Comparison of ENCODE assay signal across 22 cellular contexts in genomic region chr13:20102776-20103175, GRCh38. TPM values are rescaled to one million over a fixed set of nuclear protein-coding genes. Genes with fewer than 3 reads are reported as not detected.
DNase-seq lines count a peak whose midpoint lies in the region; ATAC-seq, FAIRE-seq and TF ChIP-seq lines count a peak whose summit lies in the region.
"Had no signal": no experiment of that assay in that cellular context is flagged by ENCODE, and none has a peak within 500 bp of the region (broad histone marks: within the 10 kb centered on the region; RNA-seq: fewer than 3 reads in every experiment).

No MANE protein-coding gene starts in this region.

- H3K36me3 ChIP-seq in Loucy (ENCODE audit: insufficient read depth, low read length) (no peaks in the 10 kb centered on the region), astrocyte (ENCODE audit: insufficient read depth, low read length) (no peaks in the 10 kb centered on the region)

- no peaks in the 10 kb centered on the region for H3K79me2 ChIP-seq in Loucy (ENCODE audit: insufficient read depth, low read length)
- no peaks in the 10 kb centered on the region for H3K79me2 ChIP-seq in astrocyte (ENCODE audit: insufficient read depth, low read length)

- H3K9me3 ChIP-seq in Loucy (ENCODE audit: insufficient read depth, low read depth, low read length), result no peaks in the 10 kb centered on the region
- no peaks in the 10 kb centered on the region for H3K9me3 ChIP-seq in astrocyte (ENCODE audit: insufficient read depth, low read depth, low read length)

- H3K4me3 ChIP-seq in Loucy (ENCODE audit: low read length, poor library complexity, severe bottlenecking) (no peak overlapping the region), astrocyte (ENCODE audit: insufficient read depth, low read depth, low read length) (no peak overlapping the region)

- DNase-seq in GM03348 (ENCODE audit: low spot score) (peak; percentile 48), astrocyte (ENCODE audit: low read depth) (no peak), midbrain (lab: John Stamatoyannopoulos, UW) (peak; percentile 48)
- DNase-seq: ACHN; DMS79 treated with DMSO at 0.1 percent for 48 hours; KG1; NCI-H1417 treated with DMSO at 0.1 percent for 48 hours; NCI-H187 treated with DMSO at 0.1 percent for 48 hours; NCI-H345; NCI-H748 treated with DMSO at 0.1 percent for 48 hours; NK-92 treated with Interleukin-12 subunit alpha and Interleukin-12 subunit beta, amount 100 ng/mL, for 24 hours; SW 1271 had no signal

- no peaks in the 10 kb centered on the region for H3K27me3 ChIP-seq in Loucy (ENCODE audit: insufficient read depth, low read length, poor library complexity, severe bottlenecking)
- H3K27me3 ChIP-seq in astrocyte (ENCODE audit: insufficient read depth, low read length), result peaks cover 13% of the 10 kb centered on the region

- no peak for TF ChIP-seq CTCF in Loucy (conservative IDR thresholded peaks at IDR 0.05; ENCODE audit: low read length)
- no peak for TF ChIP-seq CTCF in astrocyte (IDR thresholded peaks at IDR 0.05; ENCODE audit: insufficient read depth, low read depth, low read length)

- H3K9me3 Mint-ChIP-seq in astrocyte (ENCODE audit: unreplicated experiment), result no peaks in the 10 kb centered on the region

- no peak overlapping the region for H3K27ac Mint-ChIP-seq in astrocyte (ENCODE audit: unreplicated experiment)
- H3K27ac Mint-ChIP-seq: CD14-positive monocyte had no signal

- H3K4me2 ChIP-seq in Loucy (ENCODE audit: low read depth, low read length, poor library complexity, severe bottlenecking) (no peak overlapping the region), astrocyte (ENCODE audit: low read length) (no peak overlapping the region)

- H3K9ac ChIP-seq in Loucy (ENCODE audit: low read depth, low read length, poor library complexity, severe bottlenecking) (no peak overlapping the region), astrocyte (ENCODE audit: low read length) (no peak overlapping the region)

- no peak overlapping the region for H3K4me3 Mint-ChIP-seq in astrocyte (ENCODE audit: unreplicated experiment)

- H3F3A ChIP-seq in Loucy (ENCODE audit: low read depth), result no peaks in the 10 kb centered on the region

- no peak overlapping the region for H3K27ac ChIP-seq in astrocyte (ENCODE audit: low read depth, low read length)

- peaks cover 3% of the 10 kb centered on the region for H3K36me3 Mint-ChIP-seq in astrocyte (ENCODE audit: low read depth, unreplicated experiment)
- H3K36me3 Mint-ChIP-seq: CD14-positive monocyte had no signal

- H2AFZ ChIP-seq in Loucy (ENCODE audit: low read length) (peak overlapping the region; percentile 18; the same call in 1 of the 2 replicates), astrocyte (ENCODE audit: low read depth, low read length) (no peak overlapping the region)

- H4K20me1 ChIP-seq in Loucy (ENCODE audit: insufficient read depth, low read length, poor library complexity, severe bottlenecking) (no peaks in the 10 kb centered on the region), astrocyte (ENCODE audit: insufficient read depth, low read length) (no peaks in the 10 kb centered on the region)

- no peaks in the 10 kb centered on the region for H3K4me1 Mint-ChIP-seq in astrocyte (ENCODE audit: low read depth, unreplicated experiment)

- ATAC-seq in GM19035 (IDR thresholded peaks at IDR 0.05; ENCODE audit: unreplicated experiment) (no peak), GM19324 (IDR thresholded peaks at IDR 0.05; ENCODE audit: low FRiP score, unreplicated experiment) (no peak), HG02870 (IDR thresholded peaks at IDR 0.05; ENCODE audit: unreplicated experiment) (no peak)
- ATAC-seq: HepG2, Right ventricle myocardium inferior had no signal

- peak; percentile 29 for FAIRE-seq in astrocyte (lab: Jason Lieb, UNC)
- FAIRE-seq: G401.6, HepG2, RCC 7860 had no signal

- H3K4me1 ChIP-seq in Loucy (ENCODE audit: insufficient read depth, low read length, poor library complexity, severe bottlenecking), result peaks cover 26% of the 10 kb centered on the region
- no peaks in the 10 kb centered on the region for H3K4me1 ChIP-seq in astrocyte (ENCODE audit: insufficient read depth, low read length)

- peaks cover 32% of the 10 kb centered on the region for H3K27me3 Mint-ChIP-seq in astrocyte (ENCODE audit: low read depth, unreplicated experiment)

- H3K9me2 ChIP-seq in Loucy (replicated peaks; ENCODE audit: low read depth, low read length), result no peaks in the 10 kb centered on the region

RNA-seq across cellular contexts. Expression of gene GJA3, which starts 58.1 kb away (rescaled TPM):
- total RNA-seq in astrocyte, result 0.59 and 0.72 TPM in 2 replicates
- total RNA-seq: OCI-LY7 had no signal
